Comparison of ENCODE assay signal across 8 cellular contexts in genomic region chr17:60079401-60079861, GRCh38. TPM values are rescaled to one million over a fixed set of nuclear protein-coding genes. Genes with fewer than 3 reads are reported as not detected.
DNase-seq lines count a peak whose midpoint lies in the region; ATAC-seq and TF ChIP-seq lines count a peak whose summit lies in the region.

No MANE protein-coding gene starts in this region.

- TF ChIP-seq CTCF in CD4-positive, alpha-beta T cell (IDR thresholded peaks at IDR 0.05): no peak
- no peak for TF ChIP-seq CTCF in stomach (IDR thresholded peaks at IDR 0.05)

- TF ChIP-seq EP300 in stomach (IDR thresholded peaks at IDR 0.05): no peak

- H3K36me3 ChIP-seq in stomach: peaks cover 5 to 21% (median 20%) of the 10 kb centered on the region in 4 donors

- intact Hi-C loops in CD4-positive, alpha-beta T cell (cut with DNase I, micrococcal nuclease): loop anchor here in 1 of 2 experiments (10.0 kb wide), 1 partner anchor 1985 kb away; the partner anchor contains the start of gene MED13
- intact Hi-C loops in stomach (cut with DNase I; ENCODE audit: low total_unique reads): no loop called here

- peaks cover 0 to 30% (median 23%) of the 10 kb centered on the region in 4 donors for H3K4me1 ChIP-seq in stomach

- POLR2A ChIA-PET in CD4-positive, alpha-beta T cell (lab: Charles Lee): interaction anchor here (0.7 kb wide), 1 partner anchor 185 kb away, joined by 3 read pairs; no protein-coding TSS in a partner anchor
- POLR2A ChIA-PET in activated naive CD8-positive, alpha-beta T cell treated with anti-CD3 and anti-CD28 coated beads, Interleukin-2, amount 10 ng/mL, durations not matched to agents 7 days and 5 days (lab: Charles Lee): no interaction called here

- H3K27me3 Mint-ChIP-seq in CD4-positive, alpha-beta T cell: no peaks in the 10 kb centered on the region
- H3K27me3 Mint-ChIP-seq in activated naive CD8-positive, alpha-beta T cell treated with anti-CD3 and anti-CD28 coated beads, Interleukin-2, amount 10 ng/mL, durations not matched to agents 7 days and 5 days: no peaks in the 10 kb centered on the region

- ATAC-seq in CD4-positive, alpha-beta T cell (ENCODE audit: poor library complexity): no peak
- ATAC-seq in activated naive CD8-positive, alpha-beta T cell treated with anti-CD3 and anti-CD28 coated beads, Interleukin-2, amount 10 ng/mL, durations not matched to agents 7 days and 5 days (ENCODE audit: low read depth): no peak
- no peak for ATAC-seq in GM21447 (IDR thresholded peaks at IDR 0.05; ENCODE audit: unreplicated experiment)

- CTCF ChIA-PET in CD4-positive, alpha-beta T cell (lab: Charles Lee): no interaction called here

- peaks cover 31% of the 10 kb centered on the region for H3K36me3 Mint-ChIP-seq in CD4-positive, alpha-beta T cell (ENCODE audit: low read depth)
- peaks cover 4% of the 10 kb centered on the region for H3K36me3 Mint-ChIP-seq in activated naive CD8-positive, alpha-beta T cell treated with anti-CD3 and anti-CD28 coated beads, Interleukin-2, amount 10 ng/mL, durations not matched to agents 7 days and 5 days

- H3K4me3 ChIP-seq in iPS-18c (ENCODE audit: insufficient read depth, low read depth, low read length) (peak overlapping the region; percentile 65; the same call in 1 of the 2 replicates), stomach (peak overlapping the region; percentile 67 to 78 (median 71))

- peaks cover 22% of the 10 kb centered on the region for H3K4me1 Mint-ChIP-seq in CD4-positive, alpha-beta T cell (ENCODE audit: low read depth)
- H3K4me1 Mint-ChIP-seq in activated naive CD8-positive, alpha-beta T cell treated with anti-CD3 and anti-CD28 coated beads, Interleukin-2, amount 10 ng/mL, durations not matched to agents 7 days and 5 days: peaks cover 26% of the 10 kb centered on the region

- DNase-seq in CD4-positive, alpha-beta T cell: no peak
- DNase-seq in HuH-7.5 (ENCODE audit: low spot score) (peak; percentile 56), stomach (no peak), SHP77 treated with DMSO at 0.1 percent for 48 hours (lab: John Stamatoyannopoulos, UW) (no peak), DMS114 treated with DMSO at 0.1 percent for 48 hours (lab: John Stamatoyannopoulos, UW; ENCODE audit: unreplicated experiment) (no peak)
- no peak for DNase-seq in activated naive CD8-positive, alpha-beta T cell treated with anti-CD3 and anti-CD28 coated beads, Interleukin-2, amount 10 ng/mL, durations not matched to agents 7 days and 5 days

- no peaks in the 10 kb centered on the region for H3K9me3 ChIP-seq in CD4-positive, alpha-beta T cell (ENCODE audit: control insufficient read depth, low read length)
- H3K9me3 ChIP-seq in iPS-18c (ENCODE audit: control insufficient read depth, insufficient read depth, low read length) (no peaks in the 10 kb centered on the region), stomach (no peaks in the 10 kb centered on the region)

- WGBS in stomach, 5 donors: 32 to 49% (median 34%) methylated on average over 8 of the region's 8 CpGs

- no peak for TF ChIP-seq POLR2A in stomach (IDR thresholded peaks at IDR 0.05)

- H3K27ac Mint-ChIP-seq in CD4-positive, alpha-beta T cell: peak overlapping the region; percentile 56
- no peak overlapping the region for H3K27ac Mint-ChIP-seq in activated naive CD8-positive, alpha-beta T cell treated with anti-CD3 and anti-CD28 coated beads, Interleukin-2, amount 10 ng/mL, durations not matched to agents 7 days and 5 days

- H3K4me3 Mint-ChIP-seq in CD4-positive, alpha-beta T cell: peak overlapping the region; percentile 68
- H3K4me3 Mint-ChIP-seq in activated naive CD8-positive, alpha-beta T cell treated with anti-CD3 and anti-CD28 coated beads, Interleukin-2, amount 10 ng/mL, durations not matched to agents 7 days and 5 days: peak overlapping the region; percentile 98

- H3K27me3 ChIP-seq in CD4-positive, alpha-beta T cell (ENCODE audit: control insufficient read depth, insufficient read depth, low read length): no peaks in the 10 kb centered on the region
- H3K27me3 ChIP-seq in stomach: no peaks in the 10 kb centered on the region

- H3K27ac ChIP-seq in CD4-positive, alpha-beta T cell (ENCODE audit: low read depth, low read length): no peak overlapping the region
- H3K27ac ChIP-seq in stomach: peak overlapping the region; percentile 74 to 87 (median 81)

- H3K9me3 Mint-ChIP-seq in CD4-positive, alpha-beta T cell: no peaks in the 10 kb centered on the region
- no peaks in the 10 kb centered on the region for H3K9me3 Mint-ChIP-seq in activated naive CD8-positive, alpha-beta T cell treated with anti-CD3 and anti-CD28 coated beads, Interleukin-2, amount 10 ng/mL, durations not matched to agents 7 days and 5 days

RNA-seq across cellular contexts. Expression of gene HEATR6, which starts 0.7 kb away (rescaled TPM):
- total RNA-seq in CD4-positive, alpha-beta T cell: 1 to 10 TPM; 9.0 to 9.1 TPM
- total RNA-seq in activated naive CD8-positive, alpha-beta T cell treated with anti-CD3 and anti-CD28 coated beads, Interleukin-2, amount 10 ng/mL, durations not matched to agents 7 days and 5 days: 10 to 100 TPM; 21.3 to 24.5 TPM
- total RNA-seq in stomach: 10 to 100 TPM in 3 of 5 donors, 1 to 10 TPM in 2; 4.1 to 58.2 (median 11.7) TPM
- polyA plus RNA-seq in stomach: 1 to 10 TPM; 2.1 to 7.6 (median 2.7) TPM
